Comparison of ENCODE assay signal across 21 cellular contexts in genomic region chr4:155629831-155630425, GRCh38. TPM values are rescaled to one million over a fixed set of nuclear protein-coding genes. Genes with fewer than 3 reads are reported as not detected.
DNase-seq lines count a peak whose midpoint lies in the region; TF ChIP-seq lines count a peak whose summit lies in the region.
"Had no signal": no experiment of that assay in that cellular context is flagged by ENCODE, and none has a peak within 500 bp of the region (broad histone marks: within the 10 kb centered on the region; RNA-seq: fewer than 3 reads in every experiment).

No MANE protein-coding gene starts in this region.

- peaks cover 24% of the 10 kb centered on the region for H3K4me1 Mint-ChIP-seq in chondrocyte (ENCODE audit: low read depth)
- peaks cover 30% of the 10 kb centered on the region for H3K4me1 Mint-ChIP-seq in nephron

- H3K4me3 ChIP-seq in Loucy (ENCODE audit: low read length, poor library complexity, severe bottlenecking) (peak overlapping the region; percentile 19), MG63 (no peak overlapping the region)
- H3K4me3 ChIP-seq: psoas muscle had no signal

- H3K27me3 ChIP-seq in Loucy (ENCODE audit: insufficient read depth, low read length, poor library complexity, severe bottlenecking), result no peaks in the 10 kb centered on the region
- H3K27me3 ChIP-seq in MG63, result no peaks in the 10 kb centered on the region
- H3K27me3 ChIP-seq: BE2C had no signal

- H3K9me3 ChIP-seq in Loucy (ENCODE audit: insufficient read depth, low read depth, low read length) (no peaks in the 10 kb centered on the region), MG63 (no peaks in the 10 kb centered on the region)
- H3K9me3 ChIP-seq: BE2C, psoas muscle had no signal

- DNase-seq in H4 (ENCODE audit: low spot score), result peak; percentile 81
- DNase-seq in chondrocyte (ENCODE audit: low spot score), result no peak
- no peak for DNase-seq in MG63
- no peak for DNase-seq in NCI-H1694 (lab: John Stamatoyannopoulos, UW)
- no peak for DNase-seq in AG20443 (ENCODE audit: low spot score)
- no peak for DNase-seq in RPMI8226
- DNase-seq: activated gamma-delta T cell treated with Interleukin-2 at 50 U/mL for 16 hours; BE2C; Calu3; central memory CD4-positive, alpha-beta T cell; midbrain; NCI-H1436; NCI-H2171 treated with DMSO at 0.1 percent for 48 hours; NCI-H526; psoas muscle; small intestine; stimulated activated CD4-positive, alpha-beta T cell treated with anti-CD3 and anti-CD28 coated beads, Interleukin-4, amount 100 ng/mL, for 24 hours; SW 1271 had no signal

- H3K27ac Mint-ChIP-seq in chondrocyte (ENCODE audit: unreplicated experiment) (peak overlapping the region; percentile 22), nephron (peak overlapping the region; percentile 56 to 71 (median 58))
- H3K27ac Mint-ChIP-seq: type B pancreatic cell had no signal

- TF ChIP-seq CTCF in Loucy (conservative IDR thresholded peaks at IDR 0.05; ENCODE audit: low read length) (no peak), chondrocyte (IDR thresholded peaks at IDR 0.05) (no peak), nephron (IDR thresholded peaks at IDR 0.05; ENCODE audit: unreplicated experiment in 3 of 3) (no peak)

- H3K36me3 Mint-ChIP-seq in chondrocyte (ENCODE audit: low read depth) (no peaks in the 10 kb centered on the region), nephron (ENCODE audit: low read depth) (no peaks in the 10 kb centered on the region)
- H3K36me3 Mint-ChIP-seq: type B pancreatic cell had no signal

- peak overlapping the region; percentile 37; the same call in 1 of the 2 replicates for H2AFZ ChIP-seq in Loucy (ENCODE audit: low read length)

- no peaks in the 10 kb centered on the region for H3F3A ChIP-seq in Loucy (ENCODE audit: low read depth)

- H3K4me3 Mint-ChIP-seq in chondrocyte (ENCODE audit: unreplicated experiment) (no peak overlapping the region), nephron (no peak overlapping the region)
- H3K4me3 Mint-ChIP-seq: type B pancreatic cell had no signal

- no peak overlapping the region for H3K9ac ChIP-seq in Loucy (ENCODE audit: low read depth, low read length, poor library complexity, severe bottlenecking)

- H3K36me3 ChIP-seq in Loucy (ENCODE audit: insufficient read depth, low read length), result no peaks in the 10 kb centered on the region
- H3K36me3 ChIP-seq in MG63, result no peaks in the 10 kb centered on the region
- H3K36me3 ChIP-seq: BE2C had no signal

- H3K4me2 ChIP-seq in Loucy (ENCODE audit: low read depth, low read length, poor library complexity, severe bottlenecking), result peak overlapping the region; percentile 51

- H3K79me2 ChIP-seq in Loucy (ENCODE audit: insufficient read depth, low read length), result no peaks in the 10 kb centered on the region

- H3K4me1 ChIP-seq in Loucy (ENCODE audit: insufficient read depth, low read length, poor library complexity, severe bottlenecking), result peaks cover 23% of the 10 kb centered on the region
- H3K4me1 ChIP-seq: BE2C, psoas muscle had no signal

- H3K9me2 ChIP-seq in Loucy (replicated peaks; ENCODE audit: low read depth, low read length), result no peaks in the 10 kb centered on the region

- no peaks in the 10 kb centered on the region for H4K20me1 ChIP-seq in Loucy (ENCODE audit: insufficient read depth, low read length, poor library complexity, severe bottlenecking)

- H3K9me3 Mint-ChIP-seq in chondrocyte (ENCODE audit: low read depth) (no peaks in the 10 kb centered on the region), nephron (peaks cover 3% of the 10 kb centered on the region)
- H3K9me3 Mint-ChIP-seq: type B pancreatic cell had no signal

- no peaks in the 10 kb centered on the region for H3K27me3 Mint-ChIP-seq in chondrocyte (ENCODE audit: low read depth)
- H3K27me3 Mint-ChIP-seq in nephron (ENCODE audit: low read depth), result peaks cover 1% of the 10 kb centered on the region
- H3K27me3 Mint-ChIP-seq: type B pancreatic cell had no signal

RNA-seq across cellular contexts. Expression of gene GUCY1A1, which starts 36.7 kb away (rescaled TPM):
- total RNA-seq in H4 (2014; rRNA removed; shearing (Covaris generic)), result 3.1 TPM in 2 replicates
- total RNA-seq in chondrocyte, result 29.4 to 33.9 TPM (median 30.9 TPM) in 3 replicates
- 1.8 TPM in 1 of 2 replicates, not detected in the other for total RNA-seq in MG63 (2014; rRNA removed; shearing (Covaris generic); ENCODE audit: low replicate concordance)
